In genomic region chr11:67429038-67429668, GRCh38 we compare ENCODE assay signal across 8 cellular contexts. TPM values are rescaled to one million over a fixed set of nuclear protein-coding genes. Genes with fewer than 3 reads are reported as not detected.
A peak's percentile ranks its signal among the peaks of the same experiment; 100 is the strongest.
DNase-seq lines count a peak whose midpoint lies in the region; ATAC-seq and TF ChIP-seq lines count a peak whose summit lies in the region.

No MANE protein-coding gene starts in this region.

- peak; percentile 27 for DNase-seq in activated CD4-positive, alpha-beta T cell treated with anti-CD3 and anti-CD28 coated beads for 36 hours
- no peak for DNase-seq in activated CD4-positive, alpha-beta T cell treated with anti-CD3 and anti-CD28 coated beads for 48 hours
- DNase-seq in left lung (no peak), activated gamma-delta T cell (lab: John Stamatoyannopoulos, UW) (no peak), HEK293T (ENCODE audit: extremely low spot score) (no peak), NCI-H1436 treated with DMSO at 0.1 percent for 48 hours (lab: John Stamatoyannopoulos, UW) (no peak)

- peak overlapping the region; percentile 94 for H3K27ac Mint-ChIP-seq in activated CD4-positive, alpha-beta T cell treated with anti-CD3 and anti-CD28 coated beads for 36 hours

- peaks cover 0 to 48% of the 10 kb centered on the region in 2 donors for H3K36me3 ChIP-seq in left lung

- H3K27me3 ChIP-seq in left lung = no peaks in the 10 kb centered on the region

- H3K9me3 ChIP-seq in left lung = no peaks in the 10 kb centered on the region

- CTCF ChIA-PET in activated CD4-positive, alpha-beta T cell treated with anti-CD3 and anti-CD28 coated beads for 36 hours (lab: Charles Lee) = interaction anchor here (0.6 to 2.0 kb wide), 3 partner anchors 10 to 78 kb away, joined by 3 to 7 read pairs (median 5); partner anchors contain the start of gene PPP1CA
- CTCF ChIA-PET in HEK293T (lab: Yijun Ruan, JAX) = no interaction called here

- peak overlapping the region; percentile 90 for H3K4me3 Mint-ChIP-seq in activated CD4-positive, alpha-beta T cell treated with anti-CD3 and anti-CD28 coated beads for 36 hours

- peak overlapping the region; percentile 89 for H3K27ac ChIP-seq in angular gyrus (ENCODE audit: low read depth, low read length)
- peak overlapping the region in 1 of 2 donors; percentile 80 for H3K27ac ChIP-seq in left lung
- peak overlapping the region; percentile 96 for H3K27ac ChIP-seq in temporal lobe (ENCODE audit: low read depth, low read length)

- TF ChIP-seq CTCF in left lung (IDR thresholded peaks at IDR 0.05) = no peak

- H3K36me3 Mint-ChIP-seq in activated CD4-positive, alpha-beta T cell treated with anti-CD3 and anti-CD28 coated beads for 36 hours (ENCODE audit: low read depth) = peaks cover 32% of the 10 kb centered on the region

- intact Hi-C loops in activated CD4-positive, alpha-beta T cell treated with anti-CD3 and anti-CD28 coated beads for 36 hours (cut with DNase I, micrococcal nuclease) = loop anchor here (2.0 to 5.0 kb wide), 4 partner anchors 38 to 602 kb away; partner anchors contain the start of genes ANKRD13D (in 1 of the 2), KDM2A (in 1 of the 2), NDUFS8 (in 1 of the 2) and TMEM134 (in 1 of the 2)
- intact Hi-C loops in left lung (cut with DNase I) = no loop called here

- H3K9me3 Mint-ChIP-seq in activated CD4-positive, alpha-beta T cell treated with anti-CD3 and anti-CD28 coated beads for 36 hours (ENCODE audit: low read depth) = no peaks in the 10 kb centered on the region

- ATAC-seq in activated CD4-positive, alpha-beta T cell treated with anti-CD3 and anti-CD28 coated beads for 36 hours = no peak
- ATAC-seq in left lung = no peak

- POLR2A ChIA-PET in activated CD4-positive, alpha-beta T cell treated with anti-CD3 and anti-CD28 coated beads for 36 hours (lab: Charles Lee) = interaction anchor here (1.1 to 1.3 kb wide), 2 partner anchors 8 to 22 kb away, joined by 3 read pairs; no protein-coding TSS in a partner anchor
- POLR2A ChIA-PET in HEK293T (lab: Yijun Ruan, JAX) = interaction anchor here (1.2 to 3.2 kb wide), 12 partner anchors 9 to 62 kb away, joined by 3 to 12 read pairs (median 6); partner anchors contain the start of genes CORO1B, PPP1CA, RAD9A and TMEM134

- H3K4me1 ChIP-seq in left lung = peaks cover 12 to 19% of the 10 kb centered on the region in 2 donors

- H3K27me3 Mint-ChIP-seq in activated CD4-positive, alpha-beta T cell treated with anti-CD3 and anti-CD28 coated beads for 36 hours = no peaks in the 10 kb centered on the region

- peaks cover 45% of the 10 kb centered on the region for H3K4me1 Mint-ChIP-seq in activated CD4-positive, alpha-beta T cell treated with anti-CD3 and anti-CD28 coated beads for 36 hours

- H3K4me3 ChIP-seq in left lung = peak overlapping the region; percentile 71 to 90

TF ChIP-seq in HEK293T, 16 proteins besides CTCF, POLR2A, EP300 and RAD21:
- TF ChIP-seq ZNF384 (IDR thresholded peaks at IDR 0.05) (no peak), CTBP1 (IDR thresholded peaks at IDR 0.05; ENCODE audit: borderline replicate concordance) (no peak), FOXA1 (IDR thresholded peaks at IDR 0.05) (no peak), ELF4 (IDR thresholded peaks at IDR 0.05) (no peak), LEF1 (IDR thresholded peaks at IDR 0.05; ENCODE audit: borderline replicate concordance) (no peak), FOXK2 (IDR thresholded peaks at IDR 0.05) (no peak), NFRKB (IDR thresholded peaks at IDR 0.05) (no peak)

RNA-seq across cellular contexts. Expression of gene RPS6KB2, which starts 0.9 kb away (rescaled TPM):
- total RNA-seq in activated CD4-positive, alpha-beta T cell treated with anti-CD3 and anti-CD28 coated beads for 36 hours = 10 to 100 TPM; 53.4 to 57.2 TPM
- 10 to 100 TPM; 37.7 to 44.1 TPM for total RNA-seq in left lung
- total RNA-seq in temporal lobe = 15.7 TPM

RNA-seq across cellular contexts. Expression of gene PTPRCAP, which starts 8.3 kb away (rescaled TPM):
- total RNA-seq in activated CD4-positive, alpha-beta T cell treated with anti-CD3 and anti-CD28 coated beads for 36 hours = 10 to 100 TPM; 80.1 to 83.4 TPM
- total RNA-seq in left lung (10 to 100 TPM in 1 of 2 donors, 1 to 10 TPM in 1; 5.4 to 12.5 TPM), temporal lobe (not detected)

RNA-seq across cellular contexts. Expression of gene CARNS1, which starts 13.7 kb away (rescaled TPM):
- total RNA-seq in activated CD4-positive, alpha-beta T cell treated with anti-CD3 and anti-CD28 coated beads for 36 hours = 1 to 10 TPM; 1.5 to 1.6 TPM
- total RNA-seq in left lung (1 to 10 TPM in 1 of 2 donors, under 1 TPM in 1; 0.71 to 1.2 TPM), temporal lobe (0.25 TPM)

RNA-seq across cellular contexts. Expression of gene CORO1B, which starts 14.1 kb away (rescaled TPM):
- total RNA-seq in activated CD4-positive, alpha-beta T cell treated with anti-CD3 and anti-CD28 coated beads for 36 hours = 100 to 1,000 TPM; 178 to 285 TPM
- 100 to 1,000 TPM; 111 to 119 TPM for total RNA-seq in left lung
- 19.2 TPM for total RNA-seq in temporal lobe

RNA-seq across cellular contexts. Expression of gene GPR152, which starts 23.4 kb away (rescaled TPM):
- not detected for total RNA-seq in activated CD4-positive, alpha-beta T cell treated with anti-CD3 and anti-CD28 coated beads for 36 hours
- total RNA-seq in left lung (not detected), temporal lobe (not detected)

Comparison
In these comparisons a context has a peak if more than half of its experiments do, and no peak if none do; other contexts are left out.
1. RNA of gene PTPRCAP, which starts 8.3 kb away (total RNA-seq): 80.1 to 83.4 TPM in activated CD4-positive, alpha-beta T cell treated with anti-CD3 and anti-CD28 coated beads for 36 hours; 5.4 to 12.5 TPM in left lung and not detected in temporal lobe (single experiment); every median in the first group is over 4 times any median in the second.
2. intact Hi-C loops: an anchor here in activated CD4-positive, alpha-beta T cell treated with anti-CD3 and anti-CD28 coated beads for 36 hours (2.0 to 5.0 kb wide); none called in left lung.